Comparison of ENCODE assay signal across 2 cellular contexts in the genomic region with DNA sequence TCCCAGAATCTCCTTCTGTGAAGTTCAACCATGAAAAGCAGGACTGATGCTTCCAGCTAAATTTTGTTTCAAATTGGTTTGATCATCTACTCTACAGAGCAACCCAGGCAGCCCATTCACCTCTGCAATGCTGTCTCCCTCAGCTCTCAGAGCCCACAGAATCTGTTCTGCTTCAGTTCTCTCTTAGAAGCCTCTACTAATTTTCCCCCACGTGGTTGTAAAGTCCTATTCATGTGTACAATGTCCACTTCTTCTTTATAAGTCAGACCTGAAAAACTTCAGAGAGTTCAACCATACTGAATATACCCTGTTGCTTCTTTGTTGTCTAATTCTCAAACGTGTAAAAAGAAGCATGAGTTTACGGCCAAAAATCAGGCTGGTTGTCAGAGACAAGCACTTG.
TF ChIP-seq lines count a peak whose summit lies in the region.

No MANE protein-coding gene starts in this region.

TF ChIP-seq in A549, 52 proteins besides CTCF, POLR2A, EP300 and RAD21:
- TF ChIP-seq MAFK (IDR thresholded peaks at IDR 0.05; ENCODE audit: partially characterized antibody) (no peak), NFE2L2 (conservative IDR thresholded peaks at IDR 0.05; ENCODE audit: low read length) (no peak), CHD4 (IDR thresholded peaks at IDR 0.05; ENCODE audit: borderline replicate concordance) (no peak), GATA3 (IDR thresholded peaks at IDR 0.05; ENCODE audit: borderline replicate concordance) (no peak), ZC3H11A (IDR thresholded peaks at IDR 0.05) (no peak), SREBF2 (IDR thresholded peaks at IDR 0.05) (no peak), RARB (CRISPR knock-in tag; IDR thresholded peaks at IDR 0.05) (no peak), KDM5A (IDR thresholded peaks at IDR 0.05) (no peak), MYC (IDR thresholded peaks at IDR 0.05; ENCODE audit: borderline replicate concordance, low read length) (no peak), ESRRA (IDR thresholded peaks at IDR 0.05; ENCODE audit: borderline replicate concordance, low read length) (no peak), MAZ (IDR thresholded peaks at IDR 0.05; ENCODE audit: borderline replicate concordance, low read depth, low read length) (no peak), HOXB13 (CRISPR knock-in tag; IDR thresholded peaks at IDR 0.05; ENCODE audit: low read depth) (no peak)
- TF ChIP-seq, protein P1, sequence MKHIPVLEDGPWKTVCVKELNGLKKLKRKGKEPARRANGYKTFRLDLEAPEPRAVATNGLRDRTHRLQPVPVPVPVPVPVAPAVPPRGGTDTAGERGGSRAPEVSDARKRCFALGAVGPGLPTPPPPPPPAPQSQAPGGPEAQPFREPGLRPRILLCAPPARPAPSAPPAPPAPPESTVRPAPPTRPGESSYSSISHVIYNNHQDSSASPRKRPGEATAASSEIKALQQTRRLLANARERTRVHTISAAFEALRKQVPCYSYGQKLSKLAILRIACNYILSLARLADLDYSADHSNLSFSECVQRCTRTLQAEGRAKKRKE (CRISPR knock-in tag; IDR thresholded peaks at IDR 0.05; ENCODE audit: low read depth): no peak
- TF ChIP-seq, protein P2, sequence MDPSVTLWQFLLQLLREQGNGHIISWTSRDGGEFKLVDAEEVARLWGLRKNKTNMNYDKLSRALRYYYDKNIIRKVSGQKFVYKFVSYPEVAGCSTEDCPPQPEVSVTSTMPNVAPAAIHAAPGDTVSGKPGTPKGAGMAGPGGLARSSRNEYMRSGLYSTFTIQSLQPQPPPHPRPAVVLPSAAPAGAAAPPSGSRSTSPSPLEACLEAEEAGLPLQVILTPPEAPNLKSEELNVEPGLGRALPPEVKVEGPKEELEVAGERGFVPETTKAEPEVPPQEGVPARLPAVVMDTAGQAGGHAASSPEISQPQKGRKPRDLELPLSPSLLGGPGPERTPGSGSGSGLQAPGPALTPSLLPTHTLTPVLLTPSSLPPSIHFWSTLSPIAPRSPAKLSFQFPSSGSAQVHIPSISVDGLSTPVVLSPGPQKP (IDR thresholded peaks at IDR 0.05; ENCODE audit: low read depth, low read length): no peak

TF ChIP-seq in HEK293, 187 proteins besides CTCF, POLR2A, EP300 and RAD21:
- TF ChIP-seq BCL11A (tag by site-specific recombination; IDR thresholded peaks at IDR 0.05; ENCODE audit: low read depth): no peak
- TF ChIP-seq SCRT2 (tag by site-specific recombination; IDR thresholded peaks at IDR 0.05): peak; percentile 45; the same call in 1 of the 2 replicates
